2 cellular contexts compared by ENCODE assay signal in the genomic region with DNA sequence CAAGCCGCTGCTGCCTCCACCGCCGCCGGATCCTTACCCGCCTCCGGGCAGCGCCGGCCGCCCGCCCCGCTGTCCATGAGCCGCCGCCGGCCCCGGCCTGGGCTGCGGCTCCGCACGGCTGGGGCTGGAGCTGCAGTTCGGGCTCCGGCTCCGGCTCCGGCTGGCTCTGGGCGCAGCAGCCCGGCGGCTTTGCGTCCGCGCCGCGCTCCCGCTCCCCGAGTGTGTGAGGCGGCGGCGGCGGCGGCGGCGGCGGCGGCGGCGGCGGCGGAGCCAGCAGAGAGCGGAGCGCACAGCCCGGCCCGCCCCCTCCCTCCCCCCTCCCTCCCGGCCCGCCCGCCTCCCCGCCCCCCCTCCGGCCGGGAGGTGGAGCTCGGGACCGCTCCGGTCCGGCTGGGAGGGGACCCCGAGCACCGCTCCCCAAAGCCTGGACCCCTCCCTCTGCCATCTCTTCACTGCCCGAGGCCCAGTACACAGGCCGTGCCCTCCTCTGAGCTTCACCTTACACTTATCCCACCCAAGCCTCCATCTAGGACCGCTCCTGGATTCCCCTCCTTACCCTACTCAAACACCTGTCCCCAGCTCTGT.
TF ChIP-seq lines count a peak whose summit lies in the region.

A gene (minus strand): TSS at position 225 of the 585 bp plus-strand sequence. CDS start 148 bp downstream, at position 77.

TF ChIP-seq in A549, 52 proteins besides CTCF, POLR2A, EP300 and RAD21:
- TF ChIP-seq, protein P1, sequence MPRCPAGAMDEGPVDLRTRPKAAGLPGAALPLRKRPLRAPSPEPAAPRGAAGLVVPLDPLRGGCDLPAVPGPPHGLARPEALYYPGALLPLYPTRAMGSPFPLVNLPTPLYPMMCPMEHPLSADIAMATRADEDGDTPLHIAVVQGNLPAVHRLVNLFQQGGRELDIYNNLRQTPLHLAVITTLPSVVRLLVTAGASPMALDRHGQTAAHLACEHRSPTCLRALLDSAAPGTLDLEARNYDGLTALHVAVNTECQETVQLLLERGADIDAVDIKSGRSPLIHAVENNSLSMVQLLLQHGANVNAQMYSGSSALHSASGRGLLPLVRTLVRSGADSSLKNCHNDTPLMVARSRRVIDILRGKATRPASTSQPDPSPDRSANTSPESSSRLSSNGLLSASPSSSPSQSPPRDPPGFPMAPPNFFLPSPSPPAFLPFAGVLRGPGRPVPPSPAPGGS (IDR thresholded peaks at IDR 0.05), result no peak
- TF ChIP-seq ZFP36 (IDR thresholded peaks at IDR 0.05; ENCODE audit: borderline replicate concordance, partially characterized antibody) (no peak), RFX5 (IDR thresholded peaks at IDR 0.05) (no peak), HOXB13 (CRISPR knock-in tag; IDR thresholded peaks at IDR 0.05; ENCODE audit: low read depth) (no peak), FOXS1 (CRISPR knock-in tag; IDR thresholded peaks at IDR 0.05) (no peak), CBX2 (IDR thresholded peaks at IDR 0.05; ENCODE audit: borderline replicate concordance, low read depth) (no peak), MAFK (IDR thresholded peaks at IDR 0.05; ENCODE audit: partially characterized antibody) (no peak), HDAC2 (IDR thresholded peaks at IDR 0.05) (no peak), HOXB5 (CRISPR knock-in tag; IDR thresholded peaks at IDR 0.05) (no peak), SMC3 (IDR thresholded peaks at IDR 0.05) (no peak)
- TF ChIP-seq, protein P2, sequence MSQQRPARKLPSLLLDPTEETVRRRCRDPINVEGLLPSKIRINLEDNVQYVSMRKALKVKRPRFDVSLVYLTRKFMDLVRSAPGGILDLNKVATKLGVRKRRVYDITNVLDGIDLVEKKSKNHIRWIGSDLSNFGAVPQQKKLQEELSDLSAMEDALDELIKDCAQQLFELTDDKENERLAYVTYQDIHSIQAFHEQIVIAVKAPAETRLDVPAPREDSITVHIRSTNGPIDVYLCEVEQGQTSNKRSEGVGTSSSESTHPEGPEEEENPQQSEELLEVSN (IDR thresholded peaks at IDR 0.05; ENCODE audit: borderline replicate concordance, low read depth), result no peak
- TF ChIP-seq, protein P3, sequence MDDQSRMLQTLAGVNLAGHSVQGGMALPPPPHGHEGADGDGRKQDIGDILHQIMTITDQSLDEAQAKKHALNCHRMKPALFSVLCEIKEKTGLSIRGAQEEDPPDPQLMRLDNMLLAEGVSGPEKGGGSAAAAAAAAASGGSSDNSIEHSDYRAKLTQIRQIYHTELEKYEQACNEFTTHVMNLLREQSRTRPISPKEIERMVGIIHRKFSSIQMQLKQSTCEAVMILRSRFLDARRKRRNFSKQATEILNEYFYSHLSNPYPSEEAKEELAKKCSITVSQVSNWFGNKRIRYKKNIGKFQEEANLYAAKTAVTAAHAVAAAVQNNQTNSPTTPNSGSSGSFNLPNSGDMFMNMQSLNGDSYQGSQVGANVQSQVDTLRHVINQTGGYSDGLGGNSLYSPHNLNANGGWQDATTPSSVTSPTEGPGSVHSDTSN (IDR thresholded peaks at IDR 0.05), result no peak
- TF ChIP-seq, protein P4, sequence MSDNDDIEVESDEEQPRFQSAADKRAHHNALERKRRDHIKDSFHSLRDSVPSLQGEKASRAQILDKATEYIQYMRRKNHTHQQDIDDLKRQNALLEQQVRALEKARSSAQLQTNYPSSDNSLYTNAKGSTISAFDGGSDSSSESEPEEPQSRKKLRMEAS (IDR thresholded peaks at IDR 0.05), result no peak
- TF ChIP-seq, protein P5, sequence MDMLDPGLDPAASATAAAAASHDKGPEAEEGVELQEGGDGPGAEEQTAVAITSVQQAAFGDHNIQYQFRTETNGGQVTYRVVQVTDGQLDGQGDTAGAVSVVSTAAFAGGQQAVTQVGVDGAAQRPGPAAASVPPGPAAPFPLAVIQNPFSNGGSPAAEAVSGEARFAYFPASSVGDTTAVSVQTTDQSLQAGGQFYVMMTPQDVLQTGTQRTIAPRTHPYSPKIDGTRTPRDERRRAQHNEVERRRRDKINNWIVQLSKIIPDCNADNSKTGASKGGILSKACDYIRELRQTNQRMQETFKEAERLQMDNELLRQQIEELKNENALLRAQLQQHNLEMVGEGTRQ (IDR thresholded peaks at IDR 0.05), result no peak
- TF ChIP-seq, protein P6, sequence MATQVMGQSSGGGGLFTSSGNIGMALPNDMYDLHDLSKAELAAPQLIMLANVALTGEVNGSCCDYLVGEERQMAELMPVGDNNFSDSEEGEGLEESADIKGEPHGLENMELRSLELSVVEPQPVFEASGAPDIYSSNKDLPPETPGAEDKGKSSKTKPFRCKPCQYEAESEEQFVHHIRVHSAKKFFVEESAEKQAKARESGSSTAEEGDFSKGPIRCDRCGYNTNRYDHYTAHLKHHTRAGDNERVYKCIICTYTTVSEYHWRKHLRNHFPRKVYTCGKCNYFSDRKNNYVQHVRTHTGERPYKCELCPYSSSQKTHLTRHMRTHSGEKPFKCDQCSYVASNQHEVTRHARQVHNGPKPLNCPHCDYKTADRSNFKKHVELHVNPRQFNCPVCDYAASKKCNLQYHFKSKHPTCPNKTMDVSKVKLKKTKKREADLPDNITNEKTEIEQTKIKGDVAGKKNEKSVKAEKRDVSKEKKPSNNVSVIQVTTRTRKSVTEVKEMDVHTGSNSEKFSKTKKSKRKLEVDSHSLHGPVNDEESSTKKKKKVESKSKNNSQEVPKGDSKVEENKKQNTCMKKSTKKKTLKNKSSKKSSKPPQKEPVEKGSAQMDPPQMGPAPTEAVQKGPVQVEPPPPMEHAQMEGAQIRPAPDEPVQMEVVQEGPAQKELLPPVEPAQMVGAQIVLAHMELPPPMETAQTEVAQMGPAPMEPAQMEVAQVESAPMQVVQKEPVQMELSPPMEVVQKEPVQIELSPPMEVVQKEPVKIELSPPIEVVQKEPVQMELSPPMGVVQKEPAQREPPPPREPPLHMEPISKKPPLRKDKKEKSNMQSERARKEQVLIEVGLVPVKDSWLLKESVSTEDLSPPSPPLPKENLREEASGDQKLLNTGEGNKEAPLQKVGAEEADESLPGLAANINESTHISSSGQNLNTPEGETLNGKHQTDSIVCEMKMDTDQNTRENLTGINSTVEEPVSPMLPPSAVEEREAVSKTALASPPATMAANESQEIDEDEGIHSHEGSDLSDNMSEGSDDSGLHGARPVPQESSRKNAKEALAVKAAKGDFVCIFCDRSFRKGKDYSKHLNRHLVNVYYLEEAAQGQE (IDR thresholded peaks at IDR 0.05), result no peak

TF ChIP-seq in endothelial cell of umbilical vein, 7 proteins besides CTCF, POLR2A, EP300 and RAD21:
- TF ChIP-seq, protein P4 (IDR thresholded peaks at IDR 0.05; ENCODE audit: insufficient read depth, insufficient read length), result no peak
- no peak for TF ChIP-seq MYC (IDR thresholded peaks at IDR 0.05; ENCODE audit: low read depth, low read length)
- no peak for TF ChIP-seq FOS (IDR thresholded peaks at IDR 0.05; ENCODE audit: borderline replicate concordance, insufficient read depth, low read length)
- TF ChIP-seq EZH2 (IDR thresholded peaks at IDR 0.05; ENCODE audit: borderline replicate concordance, low read depth, low read length, severe bottlenecking), result no peak
- no peak for TF ChIP-seq JUN (IDR thresholded peaks at IDR 0.05; ENCODE audit: borderline replicate concordance, insufficient read depth, insufficient read length, low read depth)
- no peak for TF ChIP-seq POLR2AphosphoS5 (IDR thresholded peaks at IDR 0.05; ENCODE audit: insufficient read depth, low read depth, low read length)
- no peak for TF ChIP-seq GATA2 (IDR thresholded peaks at IDR 0.05; ENCODE audit: insufficient read depth, insufficient read length, low read depth, low read length)
TF ChIP-seq in endothelial cell of umbilical vein: peak in this region for 0.
